Comparison of ENCODE assay signal across 22 cellular contexts in genomic region chr4:83259586-83259985, GRCh38. TPM values are rescaled to one million over a fixed set of nuclear protein-coding genes. Genes with fewer than 3 reads are reported as not detected.
A peak's percentile ranks its signal among the peaks of the same experiment; 100 is the strongest.
DNase-seq lines count a peak whose midpoint lies in the region; ATAC-seq and TF ChIP-seq lines count a peak whose summit lies in the region.
"Had no signal": no experiment of that assay in that cellular context is flagged by ENCODE, and none has a peak within 500 bp of the region (broad histone marks: within the 10 kb centered on the region; RNA-seq: fewer than 3 reads in every experiment).

No MANE protein-coding gene starts in this region.

- in situ Hi-C loops in IMR-90 (cut with MboI; ENCODE audit: low sequenced_read_pairs) = loop anchor here (5.0 kb wide), 1 partner anchor 192 kb away; no protein-coding TSS in a partner anchor

- no peak overlapping the region for H3K4me3 ChIP-seq in GM12865 (ENCODE audit: low read depth, low read length)
- no peak overlapping the region for H3K4me3 ChIP-seq in IMR-90 (ENCODE audit: insufficient read depth, low read depth, low read length)
- no peak overlapping the region for H3K4me3 ChIP-seq in spleen
- H3K4me3 ChIP-seq: breast epithelium, GM23338, right lobe of liver had no signal

- no peak overlapping the region for H4K8ac ChIP-seq in IMR-90 (ENCODE audit: low read depth in 2 of 2, low read length in 2 of 2)

- H3K18ac ChIP-seq in IMR-90 (ENCODE audit: low read depth, low read length) = no peak overlapping the region; the same call in 1 of the 2 replicates

- intact Hi-C loops in IMR-90 (cut with micrococcal nuclease) (no loop called here), spleen (cut with DNase I; ENCODE audit: low total_unique reads) (loop anchor here (5.0 kb wide), 1 partner anchor 187 kb away; no protein-coding TSS in a partner anchor)

- H3K9ac ChIP-seq in IMR-90 (ENCODE audit: low read depth, low read length) = no peak overlapping the region
- H3K9ac ChIP-seq: SK-N-SH had no signal

- H3K9me3 ChIP-seq in IMR-90 (ENCODE audit: control insufficient read depth, insufficient read depth, low read length) (no peaks in the 10 kb centered on the region), spleen (no peaks in the 10 kb centered on the region)
- H3K9me3 ChIP-seq: breast epithelium, right lobe of liver, SK-N-SH had no signal

- H2AFZ ChIP-seq in IMR-90 (replicated peaks; ENCODE audit: low read length, poor library complexity) = no peak overlapping the region
- H2AFZ ChIP-seq: GM23338 had no signal

- peak; percentile 48 for DNase-seq in GM12865 (ENCODE audit: low read depth)
- DNase-seq in IMR-90 = no peak
- DNase-seq in memory B cell (ENCODE audit: low spot score in 2 of 2) = no peak
- no peak for DNase-seq in spleen
- no peak for DNase-seq in NK-92 treated with Interleukin-12 subunit alpha and Interleukin-12 subunit beta, amount 100 ng/mL, for 24 hours (lab: John Stamatoyannopoulos, UW)
- DNase-seq: activated CD8-positive, alpha-beta memory T cell treated with anti-CD3 and anti-CD28 coated beads for 24 hours; activated naive CD8-positive, alpha-beta T cell treated with anti-CD3 and anti-CD28 coated beads for 36 hours; NCI-H1105 treated with DMSO at 0.1 percent for 48 hours; NCI-H2171; NCI-H774; right lobe of liver; SK-N-SH; stimulated activated naive CD8-positive, alpha-beta T cell treated with anti-CD3 and anti-CD28 coated beads, Interleukin-15, Interleukin-2, amounts not matched to agents 100 U/mL and 50 U/mL, for 24 hours; T-helper 9 cell had no signal

- H3K4me1 Mint-ChIP-seq in memory B cell = peaks cover 24% of the 10 kb centered on the region
- H3K4me1 Mint-ChIP-seq: GM23338 had no signal

- TF ChIP-seq RAD21 in IMR-90 (IDR thresholded peaks at IDR 0.05; ENCODE audit: low read length) = no peak

- H3K4me2 ChIP-seq in IMR-90 (ENCODE audit: low read depth, low read length) = no peak overlapping the region
- H3K4me2 ChIP-seq: GM23338, SK-N-SH had no signal

- TF ChIP-seq CTCF in GM12865 (IDR thresholded peaks at IDR 0.05; ENCODE audit: insufficient read depth, low read depth, low read length, missing control alignments) = no peak
- TF ChIP-seq CTCF in IMR-90 (conservative IDR thresholded peaks at IDR 0.05; ENCODE audit: low read depth, low read length) = no peak
- no peak for TF ChIP-seq CTCF in spleen (IDR thresholded peaks at IDR 0.05 in 8 of 11, conservative IDR thresholded peaks at IDR 0.05 in 3 of 11)

- H3K9me1 ChIP-seq in IMR-90 (ENCODE audit: insufficient read depth, low read length) = peaks cover 7% of the 10 kb centered on the region

- WGBS in IMR-90 (ENCODE audit: extremely low coverage in 2 of 2, insufficient read length in 1 of 2), 2 experiments = no CpG with 5 or more reads among the region's 1 CpG
- 93 to 100% (median 97%) methylated on average over 1 of the region's 1 CpG for WGBS in spleen, 5 donors

- peak overlapping the region; percentile 26 for H3K27ac Mint-ChIP-seq in memory B cell
- H3K27ac Mint-ChIP-seq: activated naive CD8-positive, alpha-beta T cell treated with anti-CD3 and anti-CD28 coated beads for 36 hours; activated T-helper 1 cell treated with anti-CD3 and anti-CD28 coated beads, Interleukin-12 subunit alpha, Interleukin-12 subunit beta, Interleukin-2, Interleukin-4 antibody, amounts not matched to agents 30 ng/mL and 10 ng/mL and 1 ng/mL, durations not matched to agents 14 hours and 24 hours and 36 hours; dendritic cell treated with granulocyte-macrophage colony-stimulating factor and Interleukin-4, amounts not matched to agents 40 ng/mL and 50 ng/mL, for 4 days; GM23338 had no signal

- no peak overlapping the region for H3K4me3 Mint-ChIP-seq in memory B cell
- H3K4me3 Mint-ChIP-seq: activated naive CD8-positive, alpha-beta T cell treated with anti-CD3 and anti-CD28 coated beads for 36 hours; activated T-helper 1 cell treated with anti-CD3 and anti-CD28 coated beads, Interleukin-12 subunit alpha, Interleukin-12 subunit beta, Interleukin-2, Interleukin-4 antibody, amounts not matched to agents 30 ng/mL and 10 ng/mL and 1 ng/mL, durations not matched to agents 14 hours and 24 hours and 36 hours; dendritic cell treated with granulocyte-macrophage colony-stimulating factor and Interleukin-4, amounts not matched to agents 40 ng/mL and 50 ng/mL, for 4 days; GM23338 had no signal

- H2BK120ac ChIP-seq in IMR-90 (ENCODE audit: low read depth, low read length) = no peak overlapping the region; the same call in 1 of the 2 replicates

- BruUV-seq in IMR-90 (replicated peaks; lab: Mats Ljungman, UMichigan) = no TSS peak

- H3K79me1 ChIP-seq in IMR-90 (ENCODE audit: low read depth in 1 of 2, low read length in 2 of 2) = 0 out of 4 replicates have a peak, but pooled peaks cover 0 to 3% of the 10 kb centered on the region in 2 experiments

- no peak overlapping the region for H2AK9ac ChIP-seq in IMR-90 (replicated peaks; ENCODE audit: low read depth, low read length, poor library complexity)

- CTCF ChIA-PET in IMR-90 (lab: Yijun Ruan, JAX) = interaction anchor here (1.7 kb wide), 1 partner anchor 8 kb away, joined by 4 read pairs; no protein-coding TSS in a partner anchor

- H3K36me3 ChIP-seq in IMR-90 (ENCODE audit: control insufficient read depth, insufficient read depth, low read length) (peaks cover 3% of the 10 kb centered on the region; the same call in 1 of the 2 replicates), spleen (peaks cover 0 to 40% (median 14%) of the 10 kb centered on the region in 6 donors)
- H3K36me3 ChIP-seq: breast epithelium, right lobe of liver had no signal

- no peaks in the 10 kb centered on the region for H3K9me3 Mint-ChIP-seq in memory B cell
- H3K9me3 Mint-ChIP-seq: activated naive CD8-positive, alpha-beta T cell treated with anti-CD3 and anti-CD28 coated beads for 36 hours; activated T-helper 1 cell treated with anti-CD3 and anti-CD28 coated beads, Interleukin-12 subunit alpha, Interleukin-12 subunit beta, Interleukin-2, Interleukin-4 antibody, amounts not matched to agents 30 ng/mL and 10 ng/mL and 1 ng/mL, durations not matched to agents 14 hours and 24 hours and 36 hours; dendritic cell treated with granulocyte-macrophage colony-stimulating factor and Interleukin-4, amounts not matched to agents 40 ng/mL and 50 ng/mL, for 4 days; GM23338 had no signal

- dilution Hi-C loops in IMR-90 (cut with HindIII; ENCODE audit: low sequenced_read_pairs, unreplicated experiment) = no loop called here

- 0 out of 2 replicates have a peak overlapping the region, but pooled peaks have one; percentile 60 for H3K23ac ChIP-seq in IMR-90 (ENCODE audit: low read depth, low read length)

- H3K27me3 Mint-ChIP-seq in memory B cell = no peaks in the 10 kb centered on the region
- H3K27me3 Mint-ChIP-seq: activated naive CD8-positive, alpha-beta T cell treated with anti-CD3 and anti-CD28 coated beads for 36 hours; dendritic cell treated with granulocyte-macrophage colony-stimulating factor and Interleukin-4, amounts not matched to agents 40 ng/mL and 50 ng/mL, for 4 days had no signal

- no peaks in the 10 kb centered on the region for H4K20me1 ChIP-seq in IMR-90 (ENCODE audit: insufficient read depth, low read length)

- H2AK5ac ChIP-seq in IMR-90 (ENCODE audit: low read depth, low read length) = no peak overlapping the region

- no peak for TF ChIP-seq POLR2A in IMR-90 (IDR thresholded peaks at IDR 0.05; ENCODE audit: low read depth, low read length)
- no peak for TF ChIP-seq POLR2A in spleen (IDR thresholded peaks at IDR 0.05)

- no peak overlapping the region for H3K14ac ChIP-seq in IMR-90 (replicated peaks; ENCODE audit: low read depth, low read length)

- no peak overlapping the region for H2BK5ac ChIP-seq in IMR-90 (ENCODE audit: low read depth, low read length, poor library complexity, severe bottlenecking)

- H3K4me1 ChIP-seq in IMR-90 (ENCODE audit: control insufficient read depth, insufficient read depth, low read length) (peaks cover 8% of the 10 kb centered on the region), spleen (peaks cover 15 to 71% (median 37%) of the 10 kb centered on the region in 6 donors)
- H3K4me1 ChIP-seq: breast epithelium, right lobe of liver had no signal

- no peak overlapping the region; the same call in 1 of the 2 replicates for H3K4ac ChIP-seq in IMR-90 (ENCODE audit: low read depth, low read length)

- H3K27me3 ChIP-seq in IMR-90 (ENCODE audit: control insufficient read depth, insufficient read depth, low read length) = no peaks in the 10 kb centered on the region
- H3K27me3 ChIP-seq in spleen (replicated peaks in 1 of 7) = no peaks in the 10 kb centered on the region
- H3K27me3 ChIP-seq: breast epithelium, right lobe of liver had no signal

- peak overlapping the region; percentile 85; the same call in 1 of the 2 replicates for H2BK20ac ChIP-seq in IMR-90 (ENCODE audit: low read depth, low read length)

- 0 out of 3 replicates have a peak overlapping the region, but pooled peaks have one; percentile 55 for H2BK15ac ChIP-seq in IMR-90 (ENCODE audit: low read depth, low read length)

- ATAC-seq in GM19395 (IDR thresholded peaks at IDR 0.05; ENCODE audit: unreplicated experiment) = peak; percentile 51
- no peak for ATAC-seq in IMR-90 (ENCODE audit: low read depth)
- no peak for ATAC-seq in memory B cell (ENCODE audit: low read depth)
- no peak for ATAC-seq in GM18861 (IDR thresholded peaks at IDR 0.05; ENCODE audit: unreplicated experiment)
- ATAC-seq: activated CD4-positive, CD25-positive, alpha-beta regulatory T cell treated with anti-CD3 and anti-CD28 coated beads, Interleukin-2, amount 50 U/mL, for 24 hours; GM23338 had no signal

- H3K27ac ChIP-seq in IMR-90 (ENCODE audit: insufficient read depth, low read length) (no peak overlapping the region), spleen (peak overlapping the region in 3 of 8 donors; percentile 10 to 60 (median 40))
- H3K27ac ChIP-seq: breast epithelium, epithelial cell of prostate, right lobe of liver had no signal

- H4K91ac ChIP-seq in IMR-90 (ENCODE audit: insufficient read depth, low read depth, low read length) = no peak overlapping the region; the same call in 1 of the 2 replicates

- peaks cover 12% of the 10 kb centered on the region for H3K36me3 Mint-ChIP-seq in memory B cell

- POLR2A ChIA-PET in IMR-90 (lab: Charles Lee; ENCODE audit: unreplicated experiment) = no interaction called here

- no peak overlapping the region for H3K56ac ChIP-seq in IMR-90 (ENCODE audit: extremely low read depth, insufficient read depth, low read length)

- H4K5ac ChIP-seq in IMR-90 (ENCODE audit: low read depth, low read length) = no peak overlapping the region

TF ChIP-seq in IMR-90, 13 proteins besides CTCF, POLR2A, EP300 and RAD21 (continues in another document):
- TF ChIP-seq CEBPB (IDR thresholded peaks at IDR 0.05; ENCODE audit: low read depth, low read length) = no peak
- TF ChIP-seq CHD1 (IDR thresholded peaks at IDR 0.05; ENCODE audit: low read depth, low read length) = no peak
- TF ChIP-seq NFE2L2 (IDR thresholded peaks at IDR 0.05; ENCODE audit: low read depth, low read length) = no peak
- no peak for TF ChIP-seq MAZ (IDR thresholded peaks at IDR 0.05; ENCODE audit: borderline replicate concordance, low read depth, low read length)
- TF ChIP-seq MXI1 (IDR thresholded peaks at IDR 0.05; ENCODE audit: borderline replicate concordance, low read depth, low read length) = no peak

RNA-seq across cellular contexts. Expression of gene COQ2, which starts 25.0 kb away (rescaled TPM):
- total RNA-seq in IMR-90 (2012; rRNA removed) (7.3 and 8.9 TPM in 2 replicates), spleen (10 to 100 TPM; 16.2 to 26.9 (median 24.1) TPM)
- polyA plus RNA-seq in IMR-90 (2012; rRNA removed) (7.4 and 7.9 TPM in 2 replicates), spleen (1 to 10 TPM; 5.4 to 9.1 (median 8.2) TPM)
- polyA plus RNA-seq in IMR-90 (2012; cell fraction: cytosol; rRNA removed) = 3.7 TPM in 2 replicates
- polyA plus RNA-seq in IMR-90 (2012; cell fraction: nucleus; rRNA removed; ENCODE audit: low replicate concordance) = 1.1 and 3.2 TPM in 2 replicates
